18 cellular contexts compared by ENCODE assay signal in the genomic region with DNA sequence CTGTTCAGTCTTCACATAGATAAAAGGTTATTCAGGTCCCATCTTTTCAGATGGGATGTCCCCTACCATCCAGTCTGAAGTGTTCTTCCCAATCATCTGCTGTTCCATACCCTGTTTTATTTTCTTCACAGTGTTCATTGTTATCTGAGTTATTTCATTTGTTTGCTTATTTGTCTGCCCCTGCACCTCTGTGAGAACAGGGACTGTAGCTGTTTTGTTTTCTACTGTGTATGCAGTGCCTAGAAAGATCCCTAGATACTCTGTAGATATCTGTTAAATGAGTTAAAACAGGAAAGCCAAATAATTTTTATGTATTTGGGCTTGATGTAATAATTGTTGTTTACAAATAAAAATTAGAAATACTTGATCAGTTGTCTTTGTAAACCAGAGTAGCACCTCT.
"Had no signal": no experiment of that assay in that cellular context is flagged by ENCODE, and none has a peak within 500 bp of the region (broad histone marks: within the 10 kb centered on the region; RNA-seq: fewer than 3 reads in every experiment).

No MANE protein-coding gene starts in this region.

- H3K27ac Mint-ChIP-seq: activated B cell treated with CpG ODN at 0.5 μM for 24 hours; activated CD8-positive, alpha-beta T cell treated with anti-CD3 and anti-CD28 coated beads for 36 hours; activated naive CD8-positive, alpha-beta T cell treated with anti-CD3 and anti-CD28 coated beads, Interleukin-2, amount 10 ng/mL, durations not matched to agents 7 days and 5 days; stimulated activated naive B cell treated with anti-CD40 and anti-IgM and Interleukin-4, amounts not matched to agents 10 μg/mL and 1 μg/mL and 100 μg/mL, for 72 hours; T-cell had no signal

- H3K27me3 Mint-ChIP-seq: activated B cell treated with CpG ODN at 0.5 μM for 24 hours; activated CD8-positive, alpha-beta T cell treated with anti-CD3 and anti-CD28 coated beads for 36 hours; activated naive CD8-positive, alpha-beta T cell treated with anti-CD3 and anti-CD28 coated beads, Interleukin-2, amount 10 ng/mL, durations not matched to agents 7 days and 5 days; brain; central memory CD8-positive, alpha-beta T cell; stimulated activated naive B cell treated with anti-CD40 and anti-IgM and Interleukin-4, amounts not matched to agents 10 μg/mL and 1 μg/mL and 100 μg/mL, for 72 hours; T-cell had no signal

- H3K27ac ChIP-seq: coronary artery, lower lobe of right lung, pancreas, spleen had no signal

- H3K4me1 ChIP-seq: lower lobe of right lung, pancreas, spleen had no signal

- H3K4me1 Mint-ChIP-seq: activated B cell treated with CpG ODN at 0.5 μM for 24 hours, brain had no signal

- DNase-seq: activated B cell treated with CpG ODN at 0.5 μM for 24 hours; activated CD4-positive, alpha-beta T cell treated with anti-CD3 and anti-CD28 coated beads for 4 hours; activated CD8-positive, alpha-beta T cell treated with anti-CD3 and anti-CD28 coated beads for 36 hours; activated effector memory CD4-positive, alpha-beta T cell treated with anti-CD3 and anti-CD28 coated beads, Interleukin-2, amount 50 U/mL, for 16 hours; activated naive CD8-positive, alpha-beta T cell treated with anti-CD3 and anti-CD28 coated beads, Interleukin-2, amount 10 ng/mL, durations not matched to agents 7 days and 5 days; activated T-cell treated with anti-CD3 and anti-CD28 coated beads, Interleukin-2, amount 50 U/mL, for 48 hours; anterior cingulate cortex; hypothalamus; lower lobe of right lung; pancreas; SK-N-SH; spleen; stimulated activated CD4-positive, alpha-beta T cell treated with anti-CD3 and anti-CD28 coated beads, Interleukin-4, amount 100 ng/mL, for 4 hours; stimulated activated naive B cell treated with anti-CD40 and anti-IgM and Interleukin-4, amounts not matched to agents 10 μg/mL and 1 μg/mL and 100 μg/mL, for 72 hours; T-cell had no signal

- H3K9ac ChIP-seq: SK-N-SH had no signal

- H3K9me3 Mint-ChIP-seq: activated B cell treated with CpG ODN at 0.5 μM for 24 hours; activated CD8-positive, alpha-beta T cell treated with anti-CD3 and anti-CD28 coated beads for 36 hours; activated naive CD8-positive, alpha-beta T cell treated with anti-CD3 and anti-CD28 coated beads, Interleukin-2, amount 10 ng/mL, durations not matched to agents 7 days and 5 days; brain; central memory CD8-positive, alpha-beta T cell; stimulated activated naive B cell treated with anti-CD40 and anti-IgM and Interleukin-4, amounts not matched to agents 10 μg/mL and 1 μg/mL and 100 μg/mL, for 72 hours; T-cell had no signal

- H3K4me3 Mint-ChIP-seq: activated B cell treated with CpG ODN at 0.5 μM for 24 hours; activated CD8-positive, alpha-beta T cell treated with anti-CD3 and anti-CD28 coated beads for 36 hours; activated naive CD8-positive, alpha-beta T cell treated with anti-CD3 and anti-CD28 coated beads, Interleukin-2, amount 10 ng/mL, durations not matched to agents 7 days and 5 days; brain; central memory CD8-positive, alpha-beta T cell; stimulated activated naive B cell treated with anti-CD40 and anti-IgM and Interleukin-4, amounts not matched to agents 10 μg/mL and 1 μg/mL and 100 μg/mL, for 72 hours; T-cell had no signal

- H3K9me3 ChIP-seq: lower lobe of right lung, pancreas, SK-N-SH, spleen had no signal

- H3K27me3 ChIP-seq: pancreas, spleen had no signal

- H3K4me3 ChIP-seq: coronary artery, lower lobe of right lung, pancreas, spleen had no signal

- H3K4me2 ChIP-seq: SK-N-SH had no signal

- ATAC-seq: activated CD8-positive, alpha-beta T cell treated with anti-CD3 and anti-CD28 coated beads for 36 hours; lower lobe of right lung; pancreas; stimulated activated naive B cell treated with anti-CD40 and anti-IgM and Interleukin-4, amounts not matched to agents 10 μg/mL and 1 μg/mL and 100 μg/mL, for 72 hours; T-cell had no signal
